1 cellular context compared by ENCODE assay signal in the genomic region with DNA sequence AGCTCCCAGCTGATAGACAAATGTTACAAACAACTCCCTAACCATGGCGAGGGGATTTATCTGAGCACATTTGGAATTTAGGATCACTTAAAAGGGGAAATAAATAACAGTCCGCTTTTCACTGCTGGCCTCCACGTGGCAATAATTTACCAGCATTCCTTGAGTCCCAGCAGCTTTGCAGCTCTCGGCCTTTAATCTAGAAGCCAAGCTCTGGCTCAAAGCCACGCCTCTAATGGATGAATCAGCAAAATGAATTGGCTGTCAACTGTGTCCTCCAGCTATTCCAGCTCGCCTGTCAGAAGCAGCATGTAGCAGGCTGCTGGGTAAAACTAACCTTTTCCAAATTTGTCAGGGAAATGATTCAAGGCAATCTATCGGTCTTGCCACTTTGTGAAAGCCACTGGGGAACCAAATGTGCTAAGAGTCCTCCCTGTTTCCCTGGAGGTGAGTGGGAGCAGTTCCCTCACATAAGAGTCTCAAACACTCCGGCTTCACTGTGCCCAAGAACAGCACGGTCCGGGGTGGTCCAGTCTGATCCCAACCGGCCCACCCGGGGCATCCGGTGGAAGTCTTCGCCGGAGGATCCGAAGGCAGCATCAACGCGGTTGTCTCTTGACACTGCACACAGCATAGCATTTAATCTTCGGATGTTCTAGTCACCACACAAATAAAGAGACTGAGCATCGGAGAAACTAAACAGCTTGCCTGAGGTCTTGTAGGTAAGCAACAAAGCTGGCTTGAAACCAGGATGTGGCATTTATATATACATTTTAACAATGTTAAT.
TF ChIP-seq lines count a peak whose summit lies in the region.

No MANE protein-coding gene starts in this region.

TF ChIP-seq in HepG2, 621 proteins besides CTCF, POLR2A, EP300 and RAD21 (continued from another document and continues in another):
- TF ChIP-seq, protein P1, sequence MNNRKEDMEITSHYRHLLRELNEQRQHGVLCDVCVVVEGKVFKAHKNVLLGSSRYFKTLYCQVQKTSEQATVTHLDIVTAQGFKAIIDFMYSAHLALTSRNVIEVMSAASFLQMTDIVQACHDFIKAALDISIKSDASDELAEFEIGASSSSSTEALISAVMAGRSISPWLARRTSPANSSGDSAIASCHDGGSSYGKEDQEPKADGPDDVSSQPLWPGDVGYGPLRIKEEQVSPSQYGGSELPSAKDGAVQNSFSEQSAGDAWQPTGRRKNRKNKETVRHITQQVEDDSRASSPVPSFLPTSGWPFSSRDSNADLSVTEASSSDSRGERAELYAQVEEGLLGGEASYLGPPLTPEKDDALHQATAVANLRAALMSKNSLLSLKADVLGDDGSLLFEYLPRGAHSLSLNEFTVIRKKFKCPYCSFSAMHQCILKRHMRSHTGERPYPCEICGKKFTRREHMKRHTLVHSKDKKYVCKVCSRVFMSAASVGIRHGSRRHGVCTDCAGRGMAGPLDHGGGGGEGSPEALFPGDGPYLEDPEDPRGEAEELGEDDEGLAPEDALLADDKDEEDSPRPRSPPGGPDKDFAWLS (CRISPR knock-in tag; IDR thresholded peaks at IDR 0.05; ENCODE audit: borderline replicate concordance) = no peak
- TF ChIP-seq SMC3 (IDR thresholded peaks at IDR 0.05; ENCODE audit: low read length) (peak; percentile 37; the same call in 1 of the 2 replicates), ZNF33A (CRISPR knock-in tag; IDR thresholded peaks at IDR 0.05; ENCODE audit: borderline replicate concordance) (peak; percentile 30; the same call in 1 of the 2 replicates), ZNF781 (CRISPR knock-in tag; IDR thresholded peaks at IDR 0.05; ENCODE audit: borderline replicate concordance, not compliant biosample characterization) (peak; percentile 92), SNAPC2 (CRISPR knock-in tag; IDR thresholded peaks at IDR 0.05) (no peak), ZNF598 (CRISPR knock-in tag; IDR thresholded peaks at IDR 0.05; ENCODE audit: borderline replicate concordance) (peak; percentile 96), ZNF674 (CRISPR knock-in tag; IDR thresholded peaks at IDR 0.05; ENCODE audit: low read depth) (no peak), JARID2 (CRISPR knock-in tag; IDR thresholded peaks at IDR 0.05; ENCODE audit: insufficient replicate concordance) (peak; percentile 42), ZNF326 (CRISPR knock-in tag; IDR thresholded peaks at IDR 0.05; ENCODE audit: borderline replicate concordance) (no peak), SALL2 (CRISPR knock-in tag; IDR thresholded peaks at IDR 0.05) (peak; percentile 77; the same call in 1 of the 2 replicates), ZNF468 (CRISPR knock-in tag; IDR thresholded peaks at IDR 0.05) (no peak), YEATS2 (CRISPR knock-in tag; IDR thresholded peaks at IDR 0.05; ENCODE audit: borderline replicate concordance) (peak; percentile 69; the same call in 1 of the 2 replicates), KMT2A (CRISPR knock-in tag; IDR thresholded peaks at IDR 0.05) (peak; percentile 69; the same call in 1 of the 2 replicates), CENPT (CRISPR knock-in tag; IDR thresholded peaks at IDR 0.05; ENCODE audit: low read depth) (no peak), ZNF607 (CRISPR knock-in tag; IDR thresholded peaks at IDR 0.05; ENCODE audit: borderline replicate concordance) (peak; percentile 78; the same call in 1 of the 2 replicates), YY1 (IDR thresholded peaks at IDR 0.05; ENCODE audit: insufficient read depth, insufficient replicate concordance, low read depth, low read length) (no peak), HMG20B (CRISPR knock-in tag; conservative IDR thresholded peaks at IDR 0.05) (peak; percentile 77; the same call in 1 of the 2 replicates), ZNF749 (CRISPR knock-in tag; IDR thresholded peaks at IDR 0.05; ENCODE audit: borderline replicate concordance) (0 out of 2 replicates have a peak, but pooled peaks have one; percentile 56), ZFY (CRISPR knock-in tag; IDR thresholded peaks at IDR 0.05) (peak; percentile 74), NFYC (CRISPR knock-in tag; IDR thresholded peaks at IDR 0.05) (peak; percentile 44), ZNF382 (CRISPR knock-in tag; IDR thresholded peaks at IDR 0.05; ENCODE audit: borderline replicate concordance) (no peak), NFYB (CRISPR knock-in tag; IDR thresholded peaks at IDR 0.05) (peak; percentile 50), MBNL3 (CRISPR knock-in tag; conservative IDR thresholded peaks at IDR 0.05) (no peak), HNF4G (IDR thresholded peaks at IDR 0.05; ENCODE audit: borderline replicate concordance, low read depth, low read length) (no peak), HNF4G (CRISPR knock-in tag; IDR thresholded peaks at IDR 0.05; ENCODE audit: borderline replicate concordance, low read depth) (peak; percentile 7; the same call in 1 of the 2 replicates), ZNF333 (CRISPR knock-in tag; IDR thresholded peaks at IDR 0.05; ENCODE audit: borderline replicate concordance) (no peak; the same call in 1 of the 2 replicates), NR2C2 (CRISPR knock-in tag; IDR thresholded peaks at IDR 0.05; ENCODE audit: borderline replicate concordance) (peak; percentile 40; the same call in 1 of the 2 replicates), ZNF569 (CRISPR knock-in tag; IDR thresholded peaks at IDR 0.05; ENCODE audit: borderline replicate concordance) (no peak), PPARG (CRISPR knock-in tag; conservative IDR thresholded peaks at IDR 0.05) (peak; percentile 86), SMAD9 (CRISPR knock-in tag; IDR thresholded peaks at IDR 0.05) (peak; percentile 25; the same call in 1 of the 2 replicates), HOXD1 (CRISPR knock-in tag; IDR thresholded peaks at IDR 0.05) (peak; percentile 97), SRSF9 (IDR thresholded peaks at IDR 0.05; ENCODE audit: borderline replicate concordance, insufficient read depth, low read depth, low read length, poor library complexity, severe bottlenecking) (no peak), ADNP (CRISPR knock-in tag; IDR thresholded peaks at IDR 0.05) (no peak)
- TF ChIP-seq, protein P2, sequence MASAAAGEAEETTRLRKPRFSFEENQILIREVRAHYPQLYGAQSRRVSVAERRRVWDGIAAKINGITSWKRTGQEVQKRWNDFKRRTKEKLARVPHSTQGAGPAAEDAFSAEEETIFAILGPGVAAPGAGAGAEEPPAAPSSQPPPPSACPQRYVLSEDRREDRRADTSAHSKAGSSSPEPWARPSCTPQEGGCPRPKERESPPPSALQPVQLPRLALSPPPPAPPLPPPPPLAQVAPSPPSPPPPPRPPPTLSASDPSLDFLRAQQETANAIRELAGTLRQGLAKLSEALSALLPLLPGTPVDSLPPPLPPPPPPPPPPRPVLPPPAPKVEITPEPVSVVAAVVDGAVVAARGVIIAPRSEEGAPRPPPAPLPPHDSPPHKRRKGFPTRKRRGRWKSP (CRISPR knock-in tag; IDR thresholded peaks at IDR 0.05) = peak; percentile 78
- TF ChIP-seq, protein P3, sequence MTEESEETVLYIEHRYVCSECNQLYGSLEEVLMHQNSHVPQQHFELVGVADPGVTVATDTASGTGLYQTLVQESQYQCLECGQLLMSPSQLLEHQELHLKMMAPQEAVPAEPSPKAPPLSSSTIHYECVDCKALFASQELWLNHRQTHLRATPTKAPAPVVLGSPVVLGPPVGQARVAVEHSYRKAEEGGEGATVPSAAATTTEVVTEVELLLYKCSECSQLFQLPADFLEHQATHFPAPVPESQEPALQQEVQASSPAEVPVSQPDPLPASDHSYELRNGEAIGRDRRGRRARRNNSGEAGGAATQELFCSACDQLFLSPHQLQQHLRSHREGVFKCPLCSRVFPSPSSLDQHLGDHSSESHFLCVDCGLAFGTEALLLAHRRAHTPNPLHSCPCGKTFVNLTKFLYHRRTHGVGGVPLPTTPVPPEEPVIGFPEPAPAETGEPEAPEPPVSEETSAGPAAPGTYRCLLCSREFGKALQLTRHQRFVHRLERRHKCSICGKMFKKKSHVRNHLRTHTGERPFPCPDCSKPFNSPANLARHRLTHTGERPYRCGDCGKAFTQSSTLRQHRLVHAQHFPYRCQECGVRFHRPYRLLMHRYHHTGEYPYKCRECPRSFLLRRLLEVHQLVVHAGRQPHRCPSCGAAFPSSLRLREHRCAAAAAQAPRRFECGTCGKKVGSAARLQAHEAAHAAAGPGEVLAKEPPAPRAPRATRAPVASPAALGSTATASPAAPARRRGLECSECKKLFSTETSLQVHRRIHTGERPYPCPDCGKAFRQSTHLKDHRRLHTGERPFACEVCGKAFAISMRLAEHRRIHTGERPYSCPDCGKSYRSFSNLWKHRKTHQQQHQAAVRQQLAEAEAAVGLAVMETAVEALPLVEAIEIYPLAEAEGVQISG (CRISPR knock-in tag; IDR thresholded peaks at IDR 0.05) = peak; percentile 62
- TF ChIP-seq, protein P4, sequence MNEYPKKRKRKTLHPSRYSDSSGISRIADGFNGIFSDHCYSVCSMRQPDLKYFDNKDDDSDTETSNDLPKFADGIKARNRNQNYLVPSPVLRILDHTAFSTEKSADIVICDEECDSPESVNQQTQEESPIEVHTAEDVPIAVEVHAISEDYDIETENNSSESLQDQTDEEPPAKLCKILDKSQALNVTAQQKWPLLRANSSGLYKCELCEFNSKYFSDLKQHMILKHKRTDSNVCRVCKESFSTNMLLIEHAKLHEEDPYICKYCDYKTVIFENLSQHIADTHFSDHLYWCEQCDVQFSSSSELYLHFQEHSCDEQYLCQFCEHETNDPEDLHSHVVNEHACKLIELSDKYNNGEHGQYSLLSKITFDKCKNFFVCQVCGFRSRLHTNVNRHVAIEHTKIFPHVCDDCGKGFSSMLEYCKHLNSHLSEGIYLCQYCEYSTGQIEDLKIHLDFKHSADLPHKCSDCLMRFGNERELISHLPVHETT (CRISPR knock-in tag; conservative IDR thresholded peaks at IDR 0.05) = no peak
- TF ChIP-seq, protein P5, sequence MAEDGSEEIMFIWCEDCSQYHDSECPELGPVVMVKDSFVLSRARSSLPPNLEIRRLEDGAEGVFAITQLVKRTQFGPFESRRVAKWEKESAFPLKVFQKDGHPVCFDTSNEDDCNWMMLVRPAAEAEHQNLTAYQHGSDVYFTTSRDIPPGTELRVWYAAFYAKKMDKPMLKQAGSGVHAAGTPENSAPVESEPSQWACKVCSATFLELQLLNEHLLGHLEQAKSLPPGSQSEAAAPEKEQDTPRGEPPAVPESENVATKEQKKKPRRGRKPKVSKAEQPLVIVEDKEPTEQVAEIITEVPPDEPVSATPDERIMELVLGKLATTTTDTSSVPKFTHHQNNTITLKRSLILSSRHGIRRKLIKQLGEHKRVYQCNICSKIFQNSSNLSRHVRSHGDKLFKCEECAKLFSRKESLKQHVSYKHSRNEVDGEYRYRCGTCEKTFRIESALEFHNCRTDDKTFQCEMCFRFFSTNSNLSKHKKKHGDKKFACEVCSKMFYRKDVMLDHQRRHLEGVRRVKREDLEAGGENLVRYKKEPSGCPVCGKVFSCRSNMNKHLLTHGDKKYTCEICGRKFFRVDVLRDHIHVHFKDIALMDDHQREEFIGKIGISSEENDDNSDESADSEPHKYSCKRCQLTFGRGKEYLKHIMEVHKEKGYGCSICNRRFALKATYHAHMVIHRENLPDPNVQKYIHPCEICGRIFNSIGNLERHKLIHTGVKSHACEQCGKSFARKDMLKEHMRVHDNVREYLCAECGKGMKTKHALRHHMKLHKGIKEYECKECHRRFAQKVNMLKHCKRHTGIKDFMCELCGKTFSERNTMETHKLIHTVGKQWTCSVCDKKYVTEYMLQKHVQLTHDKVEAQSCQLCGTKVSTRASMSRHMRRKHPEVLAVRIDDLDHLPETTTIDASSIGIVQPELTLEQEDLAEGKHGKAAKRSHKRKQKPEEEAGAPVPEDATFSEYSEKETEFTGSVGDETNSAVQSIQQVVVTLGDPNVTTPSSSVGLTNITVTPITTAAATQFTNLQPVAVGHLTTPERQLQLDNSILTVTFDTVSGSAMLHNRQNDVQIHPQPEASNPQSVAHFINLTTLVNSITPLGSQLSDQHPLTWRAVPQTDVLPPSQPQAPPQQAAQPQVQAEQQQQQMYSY (CRISPR knock-in tag; IDR thresholded peaks at IDR 0.05) = peak; percentile 75; the same call in 1 of the 2 replicates
- TF ChIP-seq, protein P6, sequence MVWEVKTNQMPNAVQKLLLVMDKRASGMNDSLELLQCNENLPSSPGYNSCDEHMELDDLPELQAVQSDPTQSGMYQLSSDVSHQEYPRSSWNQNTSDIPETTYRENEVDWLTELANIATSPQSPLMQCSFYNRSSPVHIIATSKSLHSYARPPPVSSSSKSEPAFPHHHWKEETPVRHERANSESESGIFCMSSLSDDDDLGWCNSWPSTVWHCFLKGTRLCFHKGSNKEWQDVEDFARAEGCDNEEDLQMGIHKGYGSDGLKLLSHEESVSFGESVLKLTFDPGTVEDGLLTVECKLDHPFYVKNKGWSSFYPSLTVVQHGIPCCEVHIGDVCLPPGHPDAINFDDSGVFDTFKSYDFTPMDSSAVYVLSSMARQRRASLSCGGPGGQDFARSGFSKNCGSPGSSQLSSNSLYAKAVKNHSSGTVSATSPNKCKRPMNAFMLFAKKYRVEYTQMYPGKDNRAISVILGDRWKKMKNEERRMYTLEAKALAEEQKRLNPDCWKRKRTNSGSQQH (CRISPR knock-in tag; IDR thresholded peaks at IDR 0.05; ENCODE audit: low read depth) = peak; percentile 77; the same call in 1 of the 2 replicates
- TF ChIP-seq, protein P7, sequence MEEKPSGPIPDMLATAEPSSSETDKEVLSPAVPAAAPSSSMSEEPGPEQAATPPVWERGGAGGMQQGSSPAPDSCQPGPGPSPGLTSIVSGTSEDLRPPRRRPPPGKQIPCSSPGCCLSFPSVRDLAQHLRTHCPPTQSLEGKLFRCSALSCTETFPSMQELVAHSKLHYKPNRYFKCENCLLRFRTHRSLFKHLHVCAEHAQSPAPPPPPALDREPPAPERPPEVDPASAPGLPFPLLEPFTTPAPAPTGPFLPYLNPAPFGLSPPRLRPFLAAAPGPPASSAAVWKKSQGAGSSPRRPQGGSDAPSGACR (CRISPR knock-in tag; IDR thresholded peaks at IDR 0.05) = peak; percentile 4; the same call in 1 of the 2 replicates
- TF ChIP-seq, protein P8, sequence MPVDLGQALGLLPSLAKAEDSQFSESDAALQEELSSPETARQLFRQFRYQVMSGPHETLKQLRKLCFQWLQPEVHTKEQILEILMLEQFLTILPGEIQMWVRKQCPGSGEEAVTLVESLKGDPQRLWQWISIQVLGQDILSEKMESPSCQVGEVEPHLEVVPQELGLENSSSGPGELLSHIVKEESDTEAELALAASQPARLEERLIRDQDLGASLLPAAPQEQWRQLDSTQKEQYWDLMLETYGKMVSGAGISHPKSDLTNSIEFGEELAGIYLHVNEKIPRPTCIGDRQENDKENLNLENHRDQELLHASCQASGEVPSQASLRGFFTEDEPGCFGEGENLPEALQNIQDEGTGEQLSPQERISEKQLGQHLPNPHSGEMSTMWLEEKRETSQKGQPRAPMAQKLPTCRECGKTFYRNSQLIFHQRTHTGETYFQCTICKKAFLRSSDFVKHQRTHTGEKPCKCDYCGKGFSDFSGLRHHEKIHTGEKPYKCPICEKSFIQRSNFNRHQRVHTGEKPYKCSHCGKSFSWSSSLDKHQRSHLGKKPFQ (CRISPR knock-in tag; IDR thresholded peaks at IDR 0.05; ENCODE audit: insufficient replicate concordance) = peak; percentile 61
- TF ChIP-seq, protein P9, sequence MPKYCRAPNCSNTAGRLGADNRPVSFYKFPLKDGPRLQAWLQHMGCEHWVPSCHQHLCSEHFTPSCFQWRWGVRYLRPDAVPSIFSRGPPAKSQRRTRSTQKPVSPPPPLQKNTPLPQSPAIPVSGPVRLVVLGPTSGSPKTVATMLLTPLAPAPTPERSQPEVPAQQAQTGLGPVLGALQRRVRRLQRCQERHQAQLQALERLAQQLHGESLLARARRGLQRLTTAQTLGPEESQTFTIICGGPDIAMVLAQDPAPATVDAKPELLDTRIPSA (CRISPR knock-in tag; IDR thresholded peaks at IDR 0.05; ENCODE audit: borderline replicate concordance) = no peak
